15 cellular contexts compared by ENCODE assay signal in the genomic region with DNA sequence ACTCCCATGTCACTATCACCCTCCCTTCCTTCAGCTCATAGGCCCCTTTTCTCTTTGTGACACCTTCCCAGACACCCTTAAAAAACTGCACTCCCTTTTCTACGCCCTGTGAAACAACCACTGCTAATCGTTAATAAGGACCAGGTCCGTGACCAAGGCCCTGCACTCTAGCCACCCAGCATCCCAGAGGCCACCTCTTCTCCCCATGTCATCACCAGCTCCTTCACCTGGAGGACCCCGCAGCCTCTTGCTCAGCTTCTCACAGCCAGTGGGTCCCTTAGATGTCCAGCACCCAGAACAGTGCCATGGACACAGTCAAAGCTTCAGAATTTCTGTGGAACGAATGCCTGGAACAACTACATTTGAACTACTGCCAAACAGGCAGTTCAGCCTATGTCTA. TPM values are rescaled to one million over a fixed set of nuclear protein-coding genes. Genes with fewer than 3 reads are reported as not detected.
DNase-seq lines count a peak whose midpoint lies in the region; ATAC-seq, FAIRE-seq and TF ChIP-seq lines count a peak whose summit lies in the region.
"Had no signal": no experiment of that assay in that cellular context is flagged by ENCODE, and none has a peak within 500 bp of the region (broad histone marks: within the 10 kb centered on the region; RNA-seq: fewer than 3 reads in every experiment).

No MANE protein-coding gene starts in this region.

- BruUV-seq in GM12878 (replicated peaks; lab: Mats Ljungman, UMichigan) (no TSS peak), OCI-LY7 (replicated peaks; lab: Mats Ljungman, UMichigan) (no TSS peak)

- no peak for TF ChIP-seq RAD21 in GM12878 (IDR thresholded peaks at IDR 0.05; ENCODE audit: insufficient read depth, low read depth, low read length)

- no peak for FAIRE-seq in GM12878 (lab: Jason Lieb, UNC)

- H2AFZ ChIP-seq in DND-41 (ENCODE audit: low read depth, low read length) (no peak overlapping the region), GM12878 (ENCODE audit: control insufficient read depth, low read depth, low read length) (no peak overlapping the region), OCI-LY7 (ENCODE audit: low read length) (no peak overlapping the region)

- ATAC-seq in DND-41 (ENCODE audit: insufficient read depth, low read depth), result no peak
- ATAC-seq in GM12878, result no peak
- ATAC-seq in HG02938 (IDR thresholded peaks at IDR 0.05; ENCODE audit: unreplicated experiment), result no peak
- ATAC-seq: heart right ventricle; natural killer cell treated with Interleukin-12 subunit alpha and Interleukin-12 subunit beta and Interleukin-15 and Interleukin-18, amount 100 ng/mL, for 72 hours had no signal

- no peaks in the 10 kb centered on the region for H3K27me3 Mint-ChIP-seq in progenitor cell of endocrine pancreas

- no peaks in the 10 kb centered on the region for H3K9me3 Mint-ChIP-seq in progenitor cell of endocrine pancreas (ENCODE audit: low read depth)
- H3K9me3 Mint-ChIP-seq: natural killer cell treated with Interleukin-12 subunit alpha and Interleukin-12 subunit beta and Interleukin-15 and Interleukin-18, amount 100 ng/mL, for 72 hours had no signal

- TF ChIP-seq EP300 in GM12878 (IDR thresholded peaks at IDR 0.05; ENCODE audit: borderline replicate concordance in 1 of 2, control insufficient read depth in 1 of 2, low read depth in 2 of 2, low read length in 2 of 2), result no peak

- SMC1A ChIA-PET in GM12878 (lab: Charles Lee; ENCODE audit: uncharacterized antibody, unreplicated experiment), result interaction anchor here (0.6 to 9.1 kb wide), 9 partner anchors 14 to 181 kb away, joined by 3 to 107 read pairs (median 7); no protein-coding TSS in a partner anchor

- WGBS in GM12878 (ENCODE audit: insufficient coverage, insufficient replicate concordance, low lambda C conversion rate, missing lambda C conversion rate), result 55% methylated on average over 5 of the region's 5 CpGs

- peak overlapping the region in 1 of 2 experiments; percentile 60; a peak in 2 of 4 replicates for H3K4me3 ChIP-seq in DND-41 (ENCODE audit: low read depth in 1 of 2, low read length in 2 of 2)
- no peak overlapping the region for H3K4me3 ChIP-seq in GM12878
- H3K4me3 ChIP-seq in OCI-LY7 (ENCODE audit: low read depth, low read length, poor library complexity, severe bottlenecking), result no peak overlapping the region

- H3K27ac ChIP-seq in DND-41 (ENCODE audit: low read length) (no peak overlapping the region), GM12878 (ENCODE audit: control insufficient read depth, insufficient read depth) (no peak overlapping the region), OCI-LY7 (ENCODE audit: low read depth, low read length, poor library complexity, severe bottlenecking) (no peak overlapping the region)

- H3K4me3 Mint-ChIP-seq in progenitor cell of endocrine pancreas (ENCODE audit: low read depth), result peak overlapping the region; percentile 87
- H3K4me3 Mint-ChIP-seq: natural killer cell treated with Interleukin-12 subunit alpha and Interleukin-12 subunit beta and Interleukin-15 and Interleukin-18, amount 100 ng/mL, for 72 hours had no signal

- DNase-seq in DND-41 (no peak), GM12878 (ENCODE audit: low read depth, low spot score) (no peak), glomerular visceral epithelial cell (ENCODE audit: extremely low spot score) (peak; percentile 23), progenitor cell of endocrine pancreas (ENCODE audit: low spot score, unreplicated experiment) (no peak), NOMO-1 treated with DMSO at 0.1 percent for 48 hours (lab: John Stamatoyannopoulos, UW; ENCODE audit: unreplicated experiment) (no peak), NCI-H2171 (lab: John Stamatoyannopoulos, UW) (no peak), OCI-LY7 (ENCODE audit: low spot score) (no peak)
- DNase-seq: activated CD4-positive, CD25-positive, alpha-beta regulatory T cell; activated naive CD4-positive, alpha-beta T cell treated with Interleukin-2 at 50 U/mL for 16 hours; DMS53; heart right ventricle; NCI-H1048; stimulated activated CD4-positive, alpha-beta T cell treated with anti-CD3 and anti-CD28 coated beads, Interleukin-12 subunit alpha, Interleukin-12 subunit beta, amount 100 ng/mL, for 4 hours had no signal

- H3K27ac Mint-ChIP-seq in progenitor cell of endocrine pancreas, result peak overlapping the region; percentile 97
- H3K27ac Mint-ChIP-seq: natural killer cell treated with Interleukin-12 subunit alpha and Interleukin-12 subunit beta and Interleukin-15 and Interleukin-18, amount 100 ng/mL, for 72 hours had no signal

- H3K9me2 ChIP-seq in OCI-LY7 (ENCODE audit: insufficient read depth, low read length), result no peaks in the 10 kb centered on the region

- H3K4me2 ChIP-seq in DND-41 (ENCODE audit: insufficient read depth, low read length), result peak overlapping the region; percentile 69
- no peak overlapping the region for H3K4me2 ChIP-seq in GM12878 (ENCODE audit: control insufficient read depth, insufficient read depth)
- H3K4me2 ChIP-seq in OCI-LY7 (ENCODE audit: low read length), result no peak overlapping the region

- peaks cover 59% of the 10 kb centered on the region for H4K20me1 ChIP-seq in DND-41 (ENCODE audit: insufficient read depth, low read length)
- no peaks in the 10 kb centered on the region for H4K20me1 ChIP-seq in GM12878 (ENCODE audit: control insufficient read depth, insufficient read depth)
- no peaks in the 10 kb centered on the region for H4K20me1 ChIP-seq in OCI-LY7 (ENCODE audit: insufficient read depth, low read length)

- TF ChIP-seq POLR2A in GM12878 (IDR thresholded peaks at IDR 0.05; ENCODE audit: low read depth, low read length), result no peak

- H3K79me2 ChIP-seq in DND-41 (ENCODE audit: insufficient read depth, low read length), result peaks cover 69% of the 10 kb centered on the region
- no peaks in the 10 kb centered on the region for H3K79me2 ChIP-seq in GM12878 (ENCODE audit: control insufficient read depth, insufficient read depth, low read length)
- H3K79me2 ChIP-seq in OCI-LY7 (ENCODE audit: insufficient read depth, low read depth, low read length), result no peaks in the 10 kb centered on the region

- H3K27me3 ChIP-seq in DND-41 (ENCODE audit: insufficient read depth, low read length, poor library complexity), result peaks cover 8% of the 10 kb centered on the region
- peaks cover 0 to 16% of the 10 kb centered on the region in 2 experiments; a peak in 3 of 4 replicates for H3K27me3 ChIP-seq in GM12878 (replicated peaks in 1 of 2; ENCODE audit: control insufficient read depth in 2 of 2, insufficient read depth in 2 of 2, low read length in 1 of 2)

- H3K4me1 Mint-ChIP-seq in progenitor cell of endocrine pancreas (ENCODE audit: low read depth), result peaks cover 53% of the 10 kb centered on the region

- no peaks in the 10 kb centered on the region for H3K36me3 ChIP-seq in DND-41 (ENCODE audit: insufficient read depth, low read length)
- H3K36me3 ChIP-seq in GM12878 (ENCODE audit: control insufficient read depth in 2 of 2, insufficient read depth in 2 of 2, low read length in 1 of 2), result no peaks in the 10 kb centered on the region
- H3K36me3 ChIP-seq in OCI-LY7 (ENCODE audit: insufficient read depth, low read length), result no peaks in the 10 kb centered on the region
- H3K36me3 ChIP-seq: heart right ventricle had no signal

- RAD21 ChIA-PET in GM12878 (lab: Charles Lee; ENCODE audit: unreplicated experiment), result interaction anchor here (0.5 to 12.7 kb wide), 8 partner anchors 8 to 88 kb away, joined by 3 to 142 read pairs (median 6); no protein-coding TSS in a partner anchor

- H3K36me3 Mint-ChIP-seq in progenitor cell of endocrine pancreas (ENCODE audit: insufficient read depth), result no peaks in the 10 kb centered on the region
- H3K36me3 Mint-ChIP-seq: natural killer cell treated with Interleukin-12 subunit alpha and Interleukin-12 subunit beta and Interleukin-15 and Interleukin-18, amount 100 ng/mL, for 72 hours had no signal

- in situ Hi-C loops in GM12878 (cut with MboI), result no loop called here

- H3K9me3 ChIP-seq in DND-41 (ENCODE audit: insufficient read depth, low read length, severe bottlenecking) (no peaks in the 10 kb centered on the region), GM12878 (replicated peaks; ENCODE audit: control insufficient read depth, insufficient read depth, low read length) (no peaks in the 10 kb centered on the region), OCI-LY7 (ENCODE audit: low read length) (no peaks in the 10 kb centered on the region)
- H3K9me3 ChIP-seq: heart right ventricle had no signal

- TF ChIP-seq CTCF in DND-41 (IDR thresholded peaks at IDR 0.05; ENCODE audit: borderline replicate concordance, extremely low read depth, low read length, poor library complexity, severe bottlenecking) (no peak), GM12878 (IDR thresholded peaks at IDR 0.05 in 2 of 3, conservative IDR thresholded peaks at IDR 0.05 in 1 of 3; ENCODE audit: control insufficient read depth in 2 of 3, extremely low read depth in 1 of 3, insufficient read depth in 1 of 3, low read depth in 3 of 3, low read length in 3 of 3) (no peak), progenitor cell of endocrine pancreas (IDR thresholded peaks at IDR 0.05; ENCODE audit: unreplicated experiment) (no peak), OCI-LY7 (conservative IDR thresholded peaks at IDR 0.05; ENCODE audit: low read length) (no peak)

- POLR2A ChIA-PET in GM12878 (lab: Charles Lee), result interaction anchor here (0.9 to 1.6 kb wide), 4 partner anchors 37 to 88 kb away, joined by 3 to 4 read pairs (median 4); no protein-coding TSS in a partner anchor
- POLR2A ChIA-PET in OCI-LY7 (lab: Charles Lee), result interaction anchor here (0.5 to 0.6 kb wide), 2 partner anchors 41 to 508 kb away, joined by 3 read pairs; no protein-coding TSS in a partner anchor

- intact Hi-C loops in GM12878 (cut with micrococcal nuclease; ENCODE audit: unreplicated experiment) (loop anchor here (5.0 to 10.0 kb wide), 2 partner anchors 90 to 148 kb away; no protein-coding TSS in a partner anchor), OCI-LY7 (cut with micrococcal nuclease; ENCODE audit: unreplicated experiment) (no loop called here)

- H3K4me1 ChIP-seq in DND-41 (ENCODE audit: insufficient read depth, low read length) (peaks cover 49% of the 10 kb centered on the region), GM12878 (ENCODE audit: control insufficient read depth, insufficient read depth, low read length) (no peaks in the 10 kb centered on the region), OCI-LY7 (ENCODE audit: insufficient read depth, low read length, poor library complexity, severe bottlenecking) (no peaks in the 10 kb centered on the region)

- no peak overlapping the region for H3K9ac ChIP-seq in DND-41 (ENCODE audit: low read depth, low read length)
- no peak overlapping the region for H3K9ac ChIP-seq in GM12878 (ENCODE audit: control insufficient read depth, insufficient read depth, low read length)

- CTCF ChIA-PET in GM12878 (lab: Yijun Ruan, JAX), result interaction anchor here (0.6 to 2.9 kb wide), 9 partner anchors 17 to 182 kb away, joined by 3 to 17 read pairs (median 4); no protein-coding TSS in a partner anchor
- CTCF ChIA-PET in OCI-LY7 (lab: Charles Lee; ENCODE audit: unreplicated experiment), result no interaction called here

RNA-seq across cellular contexts. Expression of a gene that starts 2.3 kb away (rescaled TPM):
- 128 and 134 TPM in 2 replicates for total RNA-seq in GM12878 (2013; cell fraction: nucleolus; rRNA removed)
- total RNA-seq in GM12878 (2014; rRNA removed), result 16.5 and 18.8 TPM in 2 replicates
- total RNA-seq in GM12878 (2014; rRNA removed; fragmentation: Illumina TruSeq; extraction: Trizol), result 27.5 and 29.0 TPM in 2 replicates
- 16.6 TPM in 2 replicates for total RNA-seq in GM12878 (2021)
- 3.7 TPM for polyA plus RNA-seq in GM12878 (2011; ENCODE audit: low read depth)
- polyA plus RNA-seq in GM12878 (2011; rRNA removed), result 43.1 and 55.3 TPM in 2 replicates
- polyA plus RNA-seq in GM12878 (2011; cell fraction: cytosol; rRNA removed), result 24.3 and 28.9 TPM in 2 replicates
- polyA plus RNA-seq in GM12878 (2011; cell fraction: nucleus; rRNA removed), result 27.5 and 32.0 TPM in 2 replicates
- 4.7 and 6.1 TPM in 2 replicates for polyA plus RNA-seq in GM12878 (2012)
- 19.3 and 21.7 TPM in 2 replicates for polyA plus RNA-seq in GM12878 (2014; fragmentation: Illumina TruSeq; extraction: Trizol)
- polyA plus RNA-seq in GM12878 (2014; fragmentation: Nextera tagmentation; extraction: Ambion mirVana), result 1 to 10 TPM; 6.3 to 9.6 TPM
- 9.9 and 11.3 TPM in 2 replicates for polyA plus RNA-seq in GM12878 (2014; rRNA removed)
- polyA plus RNA-seq in GM12878 (2016; fragmentation: Nextera tagmentation; extraction: Ambion mirVana), result 1 to 10 TPM; 2.6 to 3.8 TPM
- polyA minus RNA-seq in GM12878 (2011; rRNA and poly(A)+ RNA removed), result 96.4 TPM in 2 replicates
- 17.6 and 22.9 TPM in 2 replicates for polyA minus RNA-seq in GM12878 (2011; cell fraction: cytosol; rRNA and poly(A)+ RNA removed)
- polyA minus RNA-seq in GM12878 (2011; cell fraction: nucleus; rRNA and poly(A)+ RNA removed), result 71.0 and 84.8 TPM in 2 replicates
- total RNA-seq in progenitor cell of endocrine pancreas, result 78.7 and 85.3 TPM in 2 replicates
- not detected in 2 replicates for total RNA-seq in OCI-LY7 (2014; rRNA removed; shearing (Covaris generic))
- not detected in 2 replicates for total RNA-seq in OCI-LY7 (2022)

Comparison
In these comparisons a context has a peak if more than half of its experiments do, and no peak if none do; other contexts are left out.
1. RNA of a gene that starts 2.3 kb away (total RNA-seq): 78.7 to 85.3 TPM in progenitor cell of endocrine pancreas and 16.5 to 134 TPM in GM12878; not detected in OCI-LY7; every median in the first group is over 10 times any median in the second.